Comparison of ENCODE assay signal across 17 cellular contexts in the genomic region with DNA sequence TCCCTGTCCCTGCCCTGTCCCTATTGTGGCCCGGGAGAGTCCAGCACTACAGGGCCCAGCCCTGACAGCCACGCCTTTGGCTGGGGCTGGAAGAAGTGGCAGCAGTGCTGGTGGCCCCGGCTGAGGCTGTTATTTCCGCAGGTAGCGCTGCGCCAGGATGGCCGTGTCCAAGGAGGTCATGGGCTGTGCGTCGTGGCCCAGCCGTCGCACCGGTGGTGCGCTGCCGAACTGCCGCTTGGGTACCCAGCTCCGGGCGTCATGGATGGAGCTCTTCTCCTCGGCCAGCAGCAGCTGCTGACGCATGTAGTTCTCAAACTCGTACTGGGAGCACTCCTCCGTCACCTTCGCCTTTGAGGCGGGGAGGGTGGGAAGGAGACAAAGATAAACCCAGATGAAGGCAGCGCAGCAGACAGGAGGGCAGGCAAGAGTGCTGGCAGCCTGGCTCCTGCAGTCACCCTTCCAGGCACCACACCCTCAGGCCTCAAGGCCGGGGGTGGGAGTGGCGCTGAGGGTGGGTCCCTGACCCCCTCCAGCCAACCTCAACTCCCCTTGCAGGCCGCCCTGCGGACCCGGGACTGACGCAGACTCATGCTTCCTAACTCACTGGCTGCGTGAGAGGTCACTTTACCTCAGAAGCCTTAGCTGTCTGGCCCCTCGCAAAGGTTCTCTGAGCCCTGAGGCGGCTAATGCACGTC.
"Had no signal": no experiment of that assay in that cellular context is flagged by ENCODE, and none has a peak within 500 bp of the region (broad histone marks: within the 10 kb centered on the region; RNA-seq: fewer than 3 reads in every experiment).

No MANE protein-coding gene starts in this region.

- H3K79me2 ChIP-seq: parathyroid adenoma had no signal

- DNase-seq: activated naive CD4-positive, alpha-beta T cell treated with anti-CD3 and anti-CD28 coated beads for 36 hours; adrenal gland; brain microvascular endothelial cell; cortex of kidney; mammary epithelial cell; transverse colon had no signal

- FAIRE-seq: astrocyte, frontal cortex, islet of Langerhans, urothelium cell line had no signal

- H3K27ac Mint-ChIP-seq: activated naive CD4-positive, alpha-beta T cell treated with anti-CD3 and anti-CD28 coated beads for 36 hours; activated naive CD8-positive, alpha-beta T cell treated with anti-CD3 and anti-CD28 coated beads for 36 hours; activated T-helper 1 cell treated with anti-CD3 and anti-CD28 coated beads, Interleukin-12 subunit alpha, Interleukin-12 subunit beta, Interleukin-2, Interleukin-4 antibody, amounts not matched to agents 30 ng/mL and 10 ng/mL and 1 ng/mL, durations not matched to agents 14 hours and 24 hours and 36 hours; T-helper 2 cell treated with Interferon-gamma antibody and Interleukin-4, amounts not matched to agents 5 μg/mL and 100 μg/mL, for 36 hours had no signal

- H3K9ac ChIP-seq: parathyroid adenoma had no signal

- H3K27ac ChIP-seq: brain microvascular endothelial cell, parathyroid adenoma, right atrium auricular region, suprapubic skin had no signal

- H3K4me1 ChIP-seq: parathyroid adenoma had no signal

- H3K27me3 ChIP-seq: adrenal gland, brain microvascular endothelial cell, right atrium auricular region, suprapubic skin, transverse colon had no signal

- H2AFZ ChIP-seq: parathyroid adenoma had no signal

- H3K9me3 Mint-ChIP-seq: activated naive CD4-positive, alpha-beta T cell treated with anti-CD3 and anti-CD28 coated beads for 36 hours; activated naive CD8-positive, alpha-beta T cell treated with anti-CD3 and anti-CD28 coated beads for 36 hours; activated T-helper 1 cell treated with anti-CD3 and anti-CD28 coated beads, Interleukin-12 subunit alpha, Interleukin-12 subunit beta, Interleukin-2, Interleukin-4 antibody, amounts not matched to agents 30 ng/mL and 10 ng/mL and 1 ng/mL, durations not matched to agents 14 hours and 24 hours and 36 hours; nephron; T-helper 2 cell treated with Interferon-gamma antibody and Interleukin-4, amounts not matched to agents 5 μg/mL and 100 μg/mL, for 36 hours had no signal

- H3K4me3 ChIP-seq: adrenal gland, right atrium auricular region, suprapubic skin, transverse colon had no signal

- H3K4me1 Mint-ChIP-seq: nephron had no signal

- H3K4me3 Mint-ChIP-seq: activated naive CD4-positive, alpha-beta T cell treated with anti-CD3 and anti-CD28 coated beads for 36 hours; activated naive CD8-positive, alpha-beta T cell treated with anti-CD3 and anti-CD28 coated beads for 36 hours; activated T-helper 1 cell treated with anti-CD3 and anti-CD28 coated beads, Interleukin-12 subunit alpha, Interleukin-12 subunit beta, Interleukin-2, Interleukin-4 antibody, amounts not matched to agents 30 ng/mL and 10 ng/mL and 1 ng/mL, durations not matched to agents 14 hours and 24 hours and 36 hours; nephron; T-helper 2 cell treated with Interferon-gamma antibody and Interleukin-4, amounts not matched to agents 5 μg/mL and 100 μg/mL, for 36 hours had no signal

- H3K9me3 ChIP-seq: adrenal gland, right atrium auricular region, suprapubic skin, transverse colon had no signal

- H3K27me3 Mint-ChIP-seq: activated naive CD8-positive, alpha-beta T cell treated with anti-CD3 and anti-CD28 coated beads for 36 hours had no signal
